In the genomic region with DNA sequence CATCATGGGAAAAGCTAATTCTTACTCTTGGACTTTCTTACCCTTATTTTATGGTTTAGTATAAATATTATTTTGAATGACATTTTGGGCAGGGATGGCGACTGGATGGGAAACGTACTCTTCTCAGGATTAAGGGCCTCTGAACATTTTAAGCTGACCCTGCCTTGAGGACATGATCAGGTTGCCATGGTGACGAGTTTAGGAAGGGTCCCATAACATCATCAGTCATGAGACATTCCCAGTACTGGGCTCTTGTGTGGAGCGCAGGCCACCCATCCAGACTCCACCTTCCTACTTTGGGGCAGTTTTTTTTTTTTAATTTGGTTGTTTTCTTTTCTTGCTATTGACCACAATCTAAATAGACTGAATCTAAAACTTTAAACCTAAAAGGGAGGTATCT, we compare ENCODE assay signal across 7 cellular contexts. TPM values are rescaled to one million over a fixed set of nuclear protein-coding genes. Genes with fewer than 3 reads are reported as not detected.
"Had no signal": no experiment of that assay in that cellular context is flagged by ENCODE, and none has a peak within 500 bp of the region (broad histone marks: within the 10 kb centered on the region; RNA-seq: fewer than 3 reads in every experiment).

No MANE protein-coding gene starts in this region.

- H3K27me3 ChIP-seq: cardiac muscle cell had no signal

- DNase-seq: activated CD4-positive, alpha-beta T cell treated with anti-CD3 and anti-CD28 coated beads, Interleukin-2, amount 10 ng/mL, durations not matched to agents 7 days and 5 days; activated naive CD4-positive, alpha-beta T cell treated with Interleukin-2 at 50 U/mL for 16 hours; hypothalamus had no signal

- H3K36me3 ChIP-seq: cardiac muscle cell had no signal

- H3K27ac ChIP-seq: cardiac muscle cell had no signal

- H3K4me3 ChIP-seq: cardiac muscle cell had no signal

- ATAC-seq: stimulated activated memory B cell treated with anti-CD40 and anti-IgM and Interleukin-4, amounts not matched to agents 10 μg/mL and 1 μg/mL and 100 μg/mL, for 72 hours had no signal

RNA-seq across cellular contexts. Expression of a gene that starts 40.7 kb away (rescaled TPM):
- total RNA-seq: activated CD4-positive, alpha-beta T cell treated with anti-CD3 and anti-CD28 coated beads, Interleukin-2, amount 10 ng/mL, durations not matched to agents 7 days and 5 days; activated T-helper 1 cell treated with anti-CD3 and anti-CD28 coated beads, Interleukin-12 subunit alpha, Interleukin-12 subunit beta, Interleukin-2, Interleukin-4 antibody, amounts not matched to agents 30 ng/mL and 10 ng/mL and 1 ng/mL, durations not matched to agents 14 hours and 24 hours and 36 hours had no signal
- polyA plus RNA-seq: neural cell had no signal
